Comparison of ENCODE assay signal across 11 cellular contexts in the genomic region with DNA sequence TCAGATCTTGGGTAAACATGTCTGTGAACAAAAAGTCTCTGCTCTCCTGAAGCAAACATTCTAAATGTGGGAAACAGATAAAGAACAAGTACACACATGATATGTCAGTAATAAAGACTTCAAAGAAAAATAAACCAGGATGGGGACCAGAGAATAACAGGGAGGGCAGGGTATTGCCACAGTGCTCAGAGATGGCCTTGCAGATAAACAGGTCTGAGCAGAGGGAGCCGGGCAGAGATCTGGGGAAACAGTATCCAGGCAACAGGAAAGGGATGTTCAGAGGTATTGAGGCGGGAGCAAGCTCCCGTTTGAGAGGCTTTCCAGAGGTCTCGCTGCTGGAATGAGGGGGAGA. TPM values are rescaled to one million over a fixed set of nuclear protein-coding genes. Genes with fewer than 3 reads are reported as not detected.
DNase-seq lines count a peak whose midpoint lies in the region; ATAC-seq and TF ChIP-seq lines count a peak whose summit lies in the region.
"Had no signal": no experiment of that assay in that cellular context is flagged by ENCODE, and none has a peak within 500 bp of the region (broad histone marks: within the 10 kb centered on the region; RNA-seq: fewer than 3 reads in every experiment).

No MANE protein-coding gene starts in this region.

- H3K36me3 Mint-ChIP-seq in stimulated activated naive CD8-positive, alpha-beta T cell treated with anti-CD3 and anti-CD28 coated beads, Interleukin-15, Interleukin-2, amounts not matched to agents 100 ng/mL and 50 ng/mL, for 24 hours (ENCODE audit: low read depth) = peaks cover 56% of the 10 kb centered on the region
- peaks cover 12% of the 10 kb centered on the region for H3K36me3 Mint-ChIP-seq in activated naive CD8-positive, alpha-beta T cell

- no peak for DNase-seq in stimulated activated naive CD8-positive, alpha-beta T cell treated with anti-CD3 and anti-CD28 coated beads, Interleukin-15, Interleukin-2, amounts not matched to agents 100 U/mL and 50 U/mL, for 24 hours
- no peak for DNase-seq in stimulated activated CD4-positive, alpha-beta T cell treated with anti-CD3 and anti-CD28 coated beads, Interleukin-4, amount 100 ng/mL, for 4 hours
- DNase-seq in upper lobe of right lung = no peak
- no peak for DNase-seq in NCI-H524 treated with DMSO at 0.1 percent for 48 hours (lab: John Stamatoyannopoulos, UW)
- DNase-seq: amygdala, SW 1271 had no signal

- H3K36me3 ChIP-seq in iPS-20b (ENCODE audit: insufficient read depth, low read depth, low read length) (peaks cover 41% of the 10 kb centered on the region), upper lobe of right lung (peaks cover 20% of the 10 kb centered on the region)

- H3K4me1 Mint-ChIP-seq in stimulated activated naive CD8-positive, alpha-beta T cell treated with anti-CD3 and anti-CD28 coated beads, Interleukin-15, Interleukin-2, amounts not matched to agents 100 ng/mL and 50 ng/mL, for 24 hours (ENCODE audit: low read depth) = peaks cover 35% of the 10 kb centered on the region
- H3K4me1 Mint-ChIP-seq in activated naive CD8-positive, alpha-beta T cell (ENCODE audit: low read depth) = peaks cover 32% of the 10 kb centered on the region

- H3K4me3 ChIP-seq in iPS-20b (ENCODE audit: low read length) = peak overlapping the region; percentile 97
- no peak overlapping the region for H3K4me3 ChIP-seq in upper lobe of right lung

- H3K4me1 ChIP-seq in iPS-20b (ENCODE audit: insufficient read depth, low read length) (peaks cover 14% of the 10 kb centered on the region), upper lobe of right lung (peaks cover 31% of the 10 kb centered on the region)

- H3K27ac ChIP-seq in iPS-20b (ENCODE audit: low read length) (no peak overlapping the region), upper lobe of right lung (no peak overlapping the region)
- H3K27ac ChIP-seq: C4-2B had no signal

- ATAC-seq in stimulated activated naive CD8-positive, alpha-beta T cell treated with anti-CD3 and anti-CD28 coated beads, Interleukin-15, Interleukin-2, amounts not matched to agents 100 U/mL and 50 U/mL, for 24 hours = no peak
- no peak for ATAC-seq in HG02840 (IDR thresholded peaks at IDR 0.05; ENCODE audit: low FRiP score, unreplicated experiment)
- ATAC-seq in upper lobe of right lung = no peak

- intact Hi-C loops in upper lobe of right lung (cut with DNase I) = no loop called here

- H3K27me3 ChIP-seq in iPS-20b (ENCODE audit: insufficient read depth, low read length) (no peaks in the 10 kb centered on the region), upper lobe of right lung (no peaks in the 10 kb centered on the region)

- peak overlapping the region; percentile 97 for H3K4me3 Mint-ChIP-seq in stimulated activated naive CD8-positive, alpha-beta T cell treated with anti-CD3 and anti-CD28 coated beads, Interleukin-15, Interleukin-2, amounts not matched to agents 100 ng/mL and 50 ng/mL, for 24 hours
- H3K4me3 Mint-ChIP-seq in activated naive CD8-positive, alpha-beta T cell = peak overlapping the region; percentile 94

- H3K27me3 Mint-ChIP-seq in stimulated activated naive CD8-positive, alpha-beta T cell treated with anti-CD3 and anti-CD28 coated beads, Interleukin-15, Interleukin-2, amounts not matched to agents 100 ng/mL and 50 ng/mL, for 24 hours = no peaks in the 10 kb centered on the region
- no peaks in the 10 kb centered on the region for H3K27me3 Mint-ChIP-seq in activated naive CD8-positive, alpha-beta T cell

- H3K9me3 Mint-ChIP-seq in stimulated activated naive CD8-positive, alpha-beta T cell treated with anti-CD3 and anti-CD28 coated beads, Interleukin-15, Interleukin-2, amounts not matched to agents 100 ng/mL and 50 ng/mL, for 24 hours = peaks cover 4% of the 10 kb centered on the region
- H3K9me3 Mint-ChIP-seq in activated naive CD8-positive, alpha-beta T cell (ENCODE audit: low read depth) = no peaks in the 10 kb centered on the region

- H3K9ac ChIP-seq in iPS-20b (ENCODE audit: low read depth, low read length) = 0 out of 2 replicates have a peak overlapping the region, but pooled peaks have one; percentile 8

- TF ChIP-seq CTCF in upper lobe of right lung (IDR thresholded peaks at IDR 0.05) = no peak

- H3K9me3 ChIP-seq in iPS-20b (ENCODE audit: insufficient read depth, low read depth, low read length) (no peaks in the 10 kb centered on the region), upper lobe of right lung (no peaks in the 10 kb centered on the region)

- H3K27ac Mint-ChIP-seq in stimulated activated naive CD8-positive, alpha-beta T cell treated with anti-CD3 and anti-CD28 coated beads, Interleukin-15, Interleukin-2, amounts not matched to agents 100 ng/mL and 50 ng/mL, for 24 hours = no peak overlapping the region
- peak overlapping the region; percentile 56 for H3K27ac Mint-ChIP-seq in activated naive CD8-positive, alpha-beta T cell

RNA-seq across cellular contexts. Expression of a gene that starts 2.9 kb away (rescaled TPM):
- total RNA-seq in upper lobe of right lung = 16.6 TPM

RNA-seq across cellular contexts. Expression of a gene that starts 10.9 kb away (rescaled TPM):
- 1.8 TPM for total RNA-seq in upper lobe of right lung

RNA-seq across cellular contexts. Expression of a gene that starts 22.5 kb away (rescaled TPM):
- total RNA-seq in upper lobe of right lung = not detected

RNA-seq across cellular contexts. Expression of a gene that starts 59.7 kb away (rescaled TPM):
- not detected for total RNA-seq in upper lobe of right lung
